ENCODE assay signal across 8 cellular contexts in the genomic region with DNA sequence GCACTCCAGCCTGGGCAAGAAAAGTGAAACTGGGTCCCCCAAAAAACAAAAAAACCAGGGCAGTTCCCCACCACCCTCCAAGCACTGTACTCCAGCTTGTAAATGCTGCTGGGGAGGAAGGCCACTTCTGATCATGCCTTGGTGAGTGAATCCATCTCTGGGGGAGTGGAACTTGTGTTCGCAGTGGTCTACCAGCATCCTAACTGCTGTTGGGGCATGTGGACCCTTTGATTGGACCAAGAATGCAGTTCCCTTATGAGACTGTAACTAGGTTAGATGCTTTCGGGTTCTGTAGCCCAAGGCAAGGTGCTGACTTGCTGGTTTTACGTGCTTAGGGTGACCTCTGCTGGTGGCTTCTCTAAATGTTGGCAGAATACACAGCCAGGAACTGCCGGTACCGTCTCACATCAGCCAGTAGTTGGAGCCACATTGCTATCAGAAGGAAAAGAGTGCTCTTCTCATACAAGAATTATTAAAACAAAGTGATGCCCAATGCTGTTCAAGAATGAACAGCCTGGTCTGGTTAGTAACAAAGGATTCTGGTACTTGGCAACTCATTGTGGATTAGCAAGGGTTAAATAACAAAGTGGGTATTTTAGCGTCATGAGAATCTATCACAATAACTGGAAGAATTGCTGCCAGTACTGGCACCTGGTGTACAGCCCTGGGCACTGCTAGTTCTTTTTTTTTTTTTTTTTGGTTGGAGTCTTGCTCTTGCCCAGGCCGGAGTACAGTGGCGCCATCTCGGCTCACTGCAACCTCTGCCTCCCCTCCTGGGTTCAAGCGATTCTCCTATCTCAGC.
A peak's percentile ranks its signal among the peaks of the same experiment; 100 is the strongest.
DNase-seq lines count a peak whose midpoint lies in the region; ATAC-seq and TF ChIP-seq lines count a peak whose summit lies in the region.

No MANE protein-coding gene starts in this region.

- H3K27ac ChIP-seq in brain microvascular endothelial cell = no peak overlapping the region

- DNase-seq in ACHN = peak; percentile 90
- peak; percentile 96 for DNase-seq in NCI-H2171 treated with DMSO at 0.1 percent for 48 hours (lab: John Stamatoyannopoulos, UW)
- DNase-seq in UCSD-AML1 (lab: John Stamatoyannopoulos, UW; ENCODE audit: unreplicated experiment) = peak; percentile 83
- DNase-seq in brain microvascular endothelial cell = peak; percentile 95
- DNase-seq in iPS DF 4.7 (ENCODE audit: extremely low read depth, low spot score) = peak; percentile 93
- DNase-seq in stimulated activated CD4-positive, alpha-beta T cell treated with anti-CD3 and anti-CD28 coated beads, Interleukin-12 subunit alpha, Interleukin-12 subunit beta, amount 100 ng/mL, for 4 hours = peak; percentile 80

- TF ChIP-seq CTCF in brain microvascular endothelial cell (IDR thresholded peaks at IDR 0.05; ENCODE audit: low read depth, low read length, missing control alignments) = peak; percentile 94

- no peak overlapping the region for H3K4me3 ChIP-seq in brain microvascular endothelial cell (ENCODE audit: low read depth, low read length)

- no peaks in the 10 kb centered on the region for H3K36me3 ChIP-seq in brain microvascular endothelial cell (replicated peaks)

- in situ Hi-C loops in ACHN (cut with HindIII; ENCODE audit: low pct_ligation_motif_present, low pct_unique_long_range_greater_than_20kb, low sequenced_read_pairs) (no loop called here), brain microvascular endothelial cell (cut with HindIII; ENCODE audit: low pct_ligation_motif_present, low sequenced_read_pairs) (no loop called here)

- ATAC-seq in GM18867 (IDR thresholded peaks at IDR 0.05; ENCODE audit: unreplicated experiment) = peak; percentile 93
- peak; percentile 93 for ATAC-seq in HG03135 (IDR thresholded peaks at IDR 0.05; ENCODE audit: unreplicated experiment)

- H3K27me3 ChIP-seq in brain microvascular endothelial cell (replicated peaks) = no peaks in the 10 kb centered on the region
